ENCODE assay signal across 22 cellular contexts in genomic region chr14:58796201-58796600, GRCh38.
DNase-seq lines count a peak whose midpoint lies in the region; ATAC-seq and TF ChIP-seq lines count a peak whose summit lies in the region.
"Had no signal": no experiment of that assay in that cellular context is flagged by ENCODE, and none has a peak within 500 bp of the region (broad histone marks: within the 10 kb centered on the region; RNA-seq: fewer than 3 reads in every experiment).

No MANE protein-coding gene starts in this region.

- H3K4me3 ChIP-seq in colonic mucosa = no peak overlapping the region
- H3K4me3 ChIP-seq: ascending aorta, stomach had no signal

- no peak overlapping the region for H3K4me3 Mint-ChIP-seq in activated CD4-positive, alpha-beta T cell treated with anti-CD3 and anti-CD28 coated beads, Interleukin-2, amount 10 ng/mL, durations not matched to agents 7 days and 5 days
- no peak overlapping the region for H3K4me3 Mint-ChIP-seq in immature natural killer cell
- H3K4me3 Mint-ChIP-seq: activated CD4-positive, alpha-beta T cell treated with anti-CD3 and anti-CD28 coated beads for 36 hours; activated naive CD4-positive, alpha-beta T cell treated with anti-CD3 and anti-CD28 coated beads, Interleukin-2, amount 50 U/mL, for 24 hours; activated T-cell treated with anti-CD3 and anti-CD28 coated beads, Interleukin-2, amount 50 U/mL, for 72 hours; CD4-positive, alpha-beta memory T cell; H9; memory B cell; naive thymus-derived CD4-positive, alpha-beta T cell; type B pancreatic cell had no signal

- H3K9me3 ChIP-seq in colonic mucosa = no peaks in the 10 kb centered on the region
- H3K9me3 ChIP-seq: ascending aorta, stomach had no signal

- H3K27me3 ChIP-seq in colonic mucosa = no peaks in the 10 kb centered on the region
- H3K27me3 ChIP-seq: ascending aorta, stomach had no signal

- no peak overlapping the region for H3K9ac ChIP-seq in colonic mucosa (ENCODE audit: low read depth in 2 of 2, low read length in 2 of 2)

- intact Hi-C loops in colonic mucosa (cut with DNase I) = no loop called here

- TF ChIP-seq CTCF in colonic mucosa (IDR thresholded peaks at IDR 0.05) = no peak

- CTCF ChIA-PET in activated CD4-positive, alpha-beta T cell treated with anti-CD3 and anti-CD28 coated beads, Interleukin-2, amount 10 ng/mL, durations not matched to agents 7 days and 5 days (lab: Charles Lee) = no interaction called here

- no peaks in the 10 kb centered on the region for H3K4me1 Mint-ChIP-seq in activated CD4-positive, alpha-beta T cell treated with anti-CD3 and anti-CD28 coated beads, Interleukin-2, amount 10 ng/mL, durations not matched to agents 7 days and 5 days
- no peaks in the 10 kb centered on the region for H3K4me1 Mint-ChIP-seq in immature natural killer cell
- H3K4me1 Mint-ChIP-seq: activated CD4-positive, alpha-beta T cell treated with anti-CD3 and anti-CD28 coated beads for 36 hours; activated naive CD4-positive, alpha-beta T cell treated with anti-CD3 and anti-CD28 coated beads, Interleukin-2, amount 50 U/mL, for 24 hours; CD4-positive, alpha-beta memory T cell; H9 had no signal

- peak; percentile 20 for ATAC-seq in GM19463 (IDR thresholded peaks at IDR 0.05; ENCODE audit: unreplicated experiment)
- ATAC-seq in HG03175 (IDR thresholded peaks at IDR 0.05; ENCODE audit: unreplicated experiment) = peak; percentile 29
- ATAC-seq in HG02642 (IDR thresholded peaks at IDR 0.05; ENCODE audit: poor library complexity, unreplicated experiment) = no peak
- no peak for ATAC-seq in GM18873 (IDR thresholded peaks at IDR 0.05; ENCODE audit: low FRiP score, unreplicated experiment)
- ATAC-seq: activated CD4-positive, alpha-beta T cell treated with anti-CD3 and anti-CD28 coated beads for 36 hours; activated T-cell treated with anti-CD3 and anti-CD28 coated beads, Interleukin-2, amount 50 U/mL, for 72 hours; naive thymus-derived CD4-positive, alpha-beta T cell had no signal

- POLR2A ChIA-PET in activated CD4-positive, alpha-beta T cell treated with anti-CD3 and anti-CD28 coated beads, Interleukin-2, amount 10 ng/mL, durations not matched to agents 7 days and 5 days (lab: Charles Lee) = no interaction called here

- H3K27ac ChIP-seq in colonic mucosa = peak overlapping the region; percentile 7
- H3K27ac ChIP-seq: ascending aorta, foreskin keratinocyte had no signal

- H3K4me1 ChIP-seq in colonic mucosa = peaks cover 9% of the 10 kb centered on the region
- H3K4me1 ChIP-seq: ascending aorta, foreskin keratinocyte had no signal

- peaks cover 11% of the 10 kb centered on the region for H3K27me3 Mint-ChIP-seq in activated CD4-positive, alpha-beta T cell treated with anti-CD3 and anti-CD28 coated beads, Interleukin-2, amount 10 ng/mL, durations not matched to agents 7 days and 5 days
- H3K27me3 Mint-ChIP-seq in immature natural killer cell (ENCODE audit: low read depth in 3 of 3) = peaks cover 0 to 3% (median 0%) of the 10 kb centered on the region in 3 donors
- H3K27me3 Mint-ChIP-seq: activated naive CD4-positive, alpha-beta T cell treated with anti-CD3 and anti-CD28 coated beads, Interleukin-2, amount 50 U/mL, for 24 hours; type B pancreatic cell had no signal

- H3K36me3 Mint-ChIP-seq in activated CD4-positive, alpha-beta T cell treated with anti-CD3 and anti-CD28 coated beads, Interleukin-2, amount 10 ng/mL, durations not matched to agents 7 days and 5 days (ENCODE audit: low read depth) = no peaks in the 10 kb centered on the region
- H3K36me3 Mint-ChIP-seq in immature natural killer cell = no peaks in the 10 kb centered on the region
- H3K36me3 Mint-ChIP-seq: activated naive CD4-positive, alpha-beta T cell treated with anti-CD3 and anti-CD28 coated beads, Interleukin-2, amount 50 U/mL, for 24 hours; CD4-positive, alpha-beta memory T cell; memory B cell; type B pancreatic cell had no signal

- H3K27ac Mint-ChIP-seq in activated CD4-positive, alpha-beta T cell treated with anti-CD3 and anti-CD28 coated beads, Interleukin-2, amount 10 ng/mL, durations not matched to agents 7 days and 5 days = no peak overlapping the region
- H3K27ac Mint-ChIP-seq in immature natural killer cell = no peak overlapping the region
- H3K27ac Mint-ChIP-seq: activated CD4-positive, alpha-beta T cell treated with anti-CD3 and anti-CD28 coated beads for 36 hours; activated naive CD4-positive, alpha-beta T cell treated with anti-CD3 and anti-CD28 coated beads, Interleukin-2, amount 50 U/mL, for 24 hours; activated T-cell treated with anti-CD3 and anti-CD28 coated beads, Interleukin-2, amount 50 U/mL, for 72 hours; CD4-positive, alpha-beta memory T cell; H9; memory B cell; naive thymus-derived CD4-positive, alpha-beta T cell; type B pancreatic cell had no signal

- DNase-seq in colonic mucosa (no peak), renal cortical epithelial cell (ENCODE audit: low read depth) (peak; percentile 45), immature natural killer cell (no peak)
- DNase-seq in activated CD4-positive, alpha-beta T cell treated with anti-CD3 and anti-CD28 coated beads, Interleukin-2, amount 10 ng/mL, durations not matched to agents 7 days and 5 days = no peak
- DNase-seq: activated CD4-positive, alpha-beta T cell treated with anti-CD3 and anti-CD28 coated beads for 36 hours; activated T-cell treated with anti-CD3 and anti-CD28 coated beads, Interleukin-2, amount 50 U/mL, for 72 hours; CD4-positive, alpha-beta memory T cell; DMS153; H9; naive thymus-derived CD4-positive, alpha-beta T cell; NCI-H2107; NCI-H510A; stomach had no signal

- H3K36me3 ChIP-seq in colonic mucosa = no peaks in the 10 kb centered on the region
- H3K36me3 ChIP-seq: ascending aorta, stomach had no signal

- no peaks in the 10 kb centered on the region for H3K9me3 Mint-ChIP-seq in activated CD4-positive, alpha-beta T cell treated with anti-CD3 and anti-CD28 coated beads, Interleukin-2, amount 10 ng/mL, durations not matched to agents 7 days and 5 days
- peaks cover 0 to 4% (median 0%) of the 10 kb centered on the region in 6 donors for H3K9me3 Mint-ChIP-seq in immature natural killer cell
- H3K9me3 Mint-ChIP-seq: activated naive CD4-positive, alpha-beta T cell treated with anti-CD3 and anti-CD28 coated beads, Interleukin-2, amount 50 U/mL, for 24 hours; activated T-cell treated with anti-CD3 and anti-CD28 coated beads, Interleukin-2, amount 50 U/mL, for 72 hours; H9; memory B cell had no signal

Comparison
In these comparisons a context has a peak if more than half of its experiments do, and no peak if none do; other contexts are left out.
1. ATAC-seq: peak in GM19463 (single experiment) and HG03175 (single experiment); none in HG02642 (single experiment) and GM18873 (single experiment).